Comparison of ENCODE assay signal across 34 cellular contexts in the genomic region with DNA sequence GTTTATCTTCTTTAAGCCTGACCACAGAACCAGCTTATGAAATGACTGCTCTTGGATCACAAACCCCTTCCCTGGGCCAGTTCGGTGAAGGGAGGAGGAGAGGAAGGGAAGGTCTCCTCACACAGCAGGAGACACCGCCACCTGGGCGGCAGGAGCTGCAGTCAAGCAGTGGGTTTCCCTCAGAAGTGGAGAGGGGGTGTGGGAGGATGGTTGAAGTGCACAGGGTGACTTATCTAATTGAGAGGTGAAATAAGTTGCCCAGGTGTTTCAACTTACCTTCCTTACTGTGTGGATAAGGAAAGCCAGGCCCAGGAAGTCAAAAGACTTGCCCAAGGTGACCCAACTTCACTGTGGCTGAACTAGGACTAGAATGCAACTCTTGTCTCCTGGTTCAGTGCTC.
"Had no signal": no experiment of that assay in that cellular context is flagged by ENCODE, and none has a peak within 500 bp of the region (broad histone marks: within the 10 kb centered on the region; RNA-seq: fewer than 3 reads in every experiment).

No MANE protein-coding gene starts in this region.

- H3K36me3 ChIP-seq: adrenal gland, ascending aorta, brain microvascular endothelial cell, breast epithelium, cardiac muscle cell had no signal

- H3K4me3 ChIP-seq: adrenal gland, ascending aorta, body of pancreas, breast epithelium, cardiac muscle cell had no signal

- ATAC-seq: activated naive CD4-positive, alpha-beta T cell treated with anti-CD3 and anti-CD28 coated beads, Interleukin-2, amount 50 U/mL, for 72 hours; activated naive CD8-positive, alpha-beta T cell treated with anti-CD3 and anti-CD28 coated beads, Interleukin-2, amount 50 U/mL, for 24 hours; activated T-cell treated with anti-CD3 and anti-CD28 coated beads, Interleukin-2, amount 50 U/mL, for 4 hours; activated T-cell treated with anti-CD3 and anti-CD28 coated beads, Interleukin-2, amount 50 U/mL, for 72 hours; activated T-helper 17 cell treated with anti-CD3 and anti-CD28 coated beads, Interleukin-2, amount 50 U/mL, for 72 hours; body of pancreas had no signal

- DNase-seq: activated effector memory CD4-positive, alpha-beta T cell treated with anti-CD3 and anti-CD28 coated beads, Interleukin-2, amount 50 U/mL, for 16 hours; activated effector memory CD4-positive, alpha-beta T cell treated with Interleukin-2 at 50 U/mL for 16 hours; activated gamma-delta T cell; activated gamma-delta T cell treated with Interleukin-2 at 50 U/mL for 16 hours; activated naive CD4-positive, alpha-beta T cell; activated naive CD4-positive, alpha-beta T cell treated with anti-CD3 and anti-CD28 coated beads for 36 hours; activated naive CD4-positive, alpha-beta T cell treated with anti-CD3 and anti-CD28 coated beads, Interleukin-2, amount 10 ng/mL, durations not matched to agents 7 days and 5 days; activated naive CD4-positive, alpha-beta T cell treated with anti-CD3 and anti-CD28 coated beads, Interleukin-2, amount 50 U/mL, for 16 hours; activated naive CD4-positive, alpha-beta T cell treated with Interleukin-2 at 50 U/mL for 16 hours; activated naive CD8-positive, alpha-beta T cell treated with anti-CD3 and anti-CD28 coated beads for 36 hours; activated naive CD8-positive, alpha-beta T cell treated with anti-CD3 and anti-CD28 coated beads, Interleukin-2, amount 10 ng/mL, durations not matched to agents 7 days and 5 days; activated naive CD8-positive, alpha-beta T cell treated with anti-CD3 and anti-CD28 coated beads, Interleukin-2, amount 50 U/mL, for 24 hours; activated T-cell treated with anti-CD3 and anti-CD28 coated beads, Interleukin-2, amount 50 U/mL, for 1 hour; activated T-cell treated with anti-CD3 and anti-CD28 coated beads, Interleukin-2, amount 50 U/mL, for 24 hours; activated T-cell treated with anti-CD3 and anti-CD28 coated beads, Interleukin-2, amount 50 U/mL, for 4 hours; activated T-cell treated with anti-CD3 and anti-CD28 coated beads, Interleukin-2, amount 50 U/mL, for 48 hours; activated T-cell treated with anti-CD3 and anti-CD28 coated beads, Interleukin-2, amount 50 U/mL, for 72 hours; adrenal gland; amniotic stem cell; amygdala; anterior cingulate cortex; aorta; body of pancreas; brain microvascular endothelial cell; caudate nucleus; central memory CD4-positive, alpha-beta T cell; cerebellar nuclear complex had no signal

- H3K27ac ChIP-seq: adrenal gland, ascending aorta, body of pancreas, brain microvascular endothelial cell, breast epithelium, cardiac muscle cell had no signal

- FAIRE-seq: astrocyte, bronchial epithelial cell had no signal

- H3K27me3 ChIP-seq: ascending aorta, body of pancreas, brain microvascular endothelial cell, breast epithelium, cardiac muscle cell had no signal

- H3K4me1 ChIP-seq: adrenal gland, breast epithelium had no signal

- H3K9me3 ChIP-seq: adrenal gland, ascending aorta, body of pancreas, breast epithelium had no signal
